Comparison of ENCODE assay signal across 8 cellular contexts in genomic region chr11:61817471-61818202, GRCh38. TPM values are rescaled to one million over a fixed set of nuclear protein-coding genes. Genes with fewer than 3 reads are reported as not detected.
DNase-seq lines count a peak whose midpoint lies in the region; ATAC-seq and TF ChIP-seq lines count a peak whose summit lies in the region.

No MANE protein-coding gene starts in this region.

- TF ChIP-seq POLR2A in esophagus squamous epithelium (IDR thresholded peaks at IDR 0.05) (no peak), sigmoid colon (IDR thresholded peaks at IDR 0.05) (no peak)

- H3K4me3 ChIP-seq in GM06990 (replicated peaks; ENCODE audit: low read depth, low read length) (peak overlapping the region; percentile 75), Panc1 (ENCODE audit: low read depth in 2 of 2, low read length in 2 of 2) (peak overlapping the region; percentile 69 to 91), esophagus squamous epithelium (peak overlapping the region in 3 of 4 donors; percentile 57 to 83 (median 59)), sigmoid colon (peak overlapping the region; percentile 53 to 77 (median 65))

- no peaks in the 10 kb centered on the region for H3K27me3 ChIP-seq in GM06990 (replicated peaks; ENCODE audit: control insufficient read depth, insufficient read depth, low read length)
- H3K27me3 ChIP-seq in Panc1 (ENCODE audit: control insufficient read depth, insufficient read depth, low read length) = no peaks in the 10 kb centered on the region
- H3K27me3 ChIP-seq in esophagus squamous epithelium = peaks cover 0 to 29% (median 3%) of the 10 kb centered on the region in 4 donors
- no peaks in the 10 kb centered on the region for H3K27me3 ChIP-seq in sigmoid colon

- DNase-seq in GM06990 (ENCODE audit: extremely low read depth, insufficient read length) (no peak), Panc1 (ENCODE audit: low read depth, low spot score) (no peak), esophagus squamous epithelium (lab: John Stamatoyannopoulos, UW) (no peak), sigmoid colon (no peak), COLO668 (lab: John Stamatoyannopoulos, UW; ENCODE audit: unreplicated experiment) (no peak), HK-2 (ENCODE audit: unreplicated experiment) (no peak)

- POLR2A ChIA-PET in Panc1 (lab: Charles Lee) = no interaction called here

- no peak for TF ChIP-seq CTCF in GM06990 (IDR thresholded peaks at IDR 0.05; ENCODE audit: insufficient read depth, low read length, poor library complexity, severe bottlenecking)
- TF ChIP-seq CTCF in Panc1 (IDR thresholded peaks at IDR 0.05) = no peak
- no peak for TF ChIP-seq CTCF in esophagus squamous epithelium (IDR thresholded peaks at IDR 0.05)
- no peak for TF ChIP-seq CTCF in sigmoid colon (IDR thresholded peaks at IDR 0.05)

- intact Hi-C loops in Panc1 (cut with micrococcal nuclease; ENCODE audit: unreplicated experiment) (no loop called here), esophagus squamous epithelium (cut with DNase I) (no loop called here), sigmoid colon (cut with DNase I) (loop anchor here (5.0 kb wide), 1 partner anchor 75 kb away; the partner anchor contains the start of gene FADS3)

- CTCF ChIA-PET in Panc1 (lab: Charles Lee) = no interaction called here

- H3K9me3 ChIP-seq in Panc1 (ENCODE audit: control insufficient read depth, insufficient read depth, low read depth, low read length) (no peaks in the 10 kb centered on the region), esophagus squamous epithelium (no peaks in the 10 kb centered on the region), sigmoid colon (no peaks in the 10 kb centered on the region)

- H3K4me1 ChIP-seq in Panc1 (ENCODE audit: control insufficient read depth, insufficient read depth, low read length) = peaks cover 17% of the 10 kb centered on the region
- H3K4me1 ChIP-seq in esophagus squamous epithelium = peaks cover 22 to 66% (median 25%) of the 10 kb centered on the region in 3 donors
- H3K4me1 ChIP-seq in sigmoid colon = peaks cover 0 to 22% (median 16%) of the 10 kb centered on the region in 4 donors

- whole genome bisulfite sequencing in esophagus squamous epithelium, 2 donors = 76 to 81% methylated on average over 6 of the region's 6 CpGs
- 65 to 80% methylated on average over 6 of the region's 6 CpGs for WGBS in sigmoid colon, 2 donors

- in situ Hi-C loops in Panc1 (cut with HindIII; ENCODE audit: low pct_unique_long_range_greater_than_20kb, low sequenced_read_pairs) = no loop called here

- no peak for ATAC-seq in Panc1
- ATAC-seq in HG03469 (IDR thresholded peaks at IDR 0.05; ENCODE audit: unreplicated experiment) = no peak
- no peak for ATAC-seq in HG03095 (IDR thresholded peaks at IDR 0.05; ENCODE audit: unreplicated experiment)

- H3K36me3 ChIP-seq in GM06990 (ENCODE audit: control insufficient read depth, insufficient read depth, low read length) = no peaks in the 10 kb centered on the region; the same call in 1 of the 2 replicates
- H3K36me3 ChIP-seq in Panc1 (ENCODE audit: control insufficient read depth, insufficient read depth, low read length) = peaks cover 1% of the 10 kb centered on the region; the same call in 1 of the 2 replicates
- H3K36me3 ChIP-seq in esophagus squamous epithelium = peaks cover 0 to 3% (median 0%) of the 10 kb centered on the region in 3 donors
- peaks cover 0 to 3% (median 0%) of the 10 kb centered on the region in 4 donors for H3K36me3 ChIP-seq in sigmoid colon

- H3K27ac ChIP-seq in Panc1 (ENCODE audit: low read length) (peak overlapping the region; percentile 95), esophagus squamous epithelium (peak overlapping the region; percentile 86 to 99 (median 92)), sigmoid colon (peak overlapping the region; percentile 90 to 95 (median 94))

- TF ChIP-seq EP300 in sigmoid colon (IDR thresholded peaks at IDR 0.05) = no peak

- no TSS peak for BruUV-seq in Panc1 (replicated peaks; lab: Mats Ljungman, UMichigan)

RNA-seq across cellular contexts. Expression of gene FADS1, which starts 0.8 kb away (rescaled TPM):
- total RNA-seq in Panc1 (2021; ENCODE audit: unreplicated experiment) (186 TPM), esophagus squamous epithelium (1 to 10 TPM; 2.1 to 8.3 (median 7.1) TPM), sigmoid colon (10 to 100 TPM; 11.8 to 17.7 (median 16.6) TPM)
- 219 TPM for polyA plus RNA-seq in Panc1 (2012; ENCODE audit: insufficient read length)
- 10 to 100 TPM in 1 of 3 donors, 1 to 10 TPM in 2; 1.2 to 12.6 (median 2.1) TPM for polyA plus RNA-seq in sigmoid colon

RNA-seq across cellular contexts. Expression of gene FADS2, which starts 10.5 kb away (rescaled TPM):
- 679 TPM for total RNA-seq in Panc1 (2021; ENCODE audit: unreplicated experiment)
- 887 TPM for polyA plus RNA-seq in Panc1 (2012; ENCODE audit: insufficient read length)
- 10 to 100 TPM in 1 of 4 donors, 1 to 10 TPM in 3; 2.2 to 13.7 (median 6.8) TPM for total RNA-seq in esophagus squamous epithelium
- 10 to 100 TPM in 3 of 4 donors, 1 to 10 TPM in 1; 4.1 to 45.4 (median 25.5) TPM for total RNA-seq in sigmoid colon
- 10 to 100 TPM in 1 of 3 donors, 1 to 10 TPM in 2; 3.6 to 50.2 (median 3.7) TPM for polyA plus RNA-seq in sigmoid colon

RNA-seq across cellular contexts. Expression of gene FEN1, which starts 24.9 kb away (rescaled TPM):
- total RNA-seq in Panc1 (2021; ENCODE audit: unreplicated experiment) (67.6 TPM), esophagus squamous epithelium (10 to 100 TPM; 11.4 to 38.1 (median 23.5) TPM), sigmoid colon (1 to 10 TPM; 5.3 to 8.0 (median 7.0) TPM)
- polyA plus RNA-seq in Panc1 (2012; ENCODE audit: insufficient read length) = 54.6 TPM
- 10 to 100 TPM in 2 of 3 donors, 1 to 10 TPM in 1; 4.2 to 39.1 (median 11.3) TPM for polyA plus RNA-seq in sigmoid colon

RNA-seq across cellular contexts. Expression of gene TMEM258, which starts 25.2 kb away (rescaled TPM):
- 139 TPM for total RNA-seq in Panc1 (2021; ENCODE audit: unreplicated experiment)
- polyA plus RNA-seq in Panc1 (2012; ENCODE audit: insufficient read length) = 283 TPM
- 10 to 100 TPM; 32.3 to 54.2 (median 37.9) TPM for total RNA-seq in esophagus squamous epithelium
- 10 to 100 TPM; 39.9 to 64.7 (median 57.4) TPM for total RNA-seq in sigmoid colon
- polyA plus RNA-seq in sigmoid colon = 100 to 1,000 TPM; 139 to 224 (median 148) TPM

Comparison
In these comparisons a context has a peak if more than half of its experiments do, and no peak if none do; other contexts are left out.
1. RNA of gene FADS2, which starts 10.5 kb away (total RNA-seq): 679 TPM in Panc1 (single experiment); 4.1 to 45.4 TPM in sigmoid colon and 2.2 to 13.7 TPM in esophagus squamous epithelium; every median in the first group is over 10 times any median in the second.
2. Peak in every context shown above with its lines, with median percentiles within 50 percentile points of each other: H3K4me3 ChIP-seq and H3K27ac ChIP-seq.